In genomic region chr3:51434746-51435323, GRCh38 we compare ENCODE assay signal across 9 cellular contexts. TPM values are rescaled to one million over a fixed set of nuclear protein-coding genes. Genes with fewer than 3 reads are reported as not detected.
DNase-seq lines count a peak whose midpoint lies in the region; ATAC-seq, FAIRE-seq and TF ChIP-seq lines count a peak whose summit lies in the region.
"Had no signal": no experiment of that assay in that cellular context is flagged by ENCODE, and none has a peak within 500 bp of the region (broad histone marks: within the 10 kb centered on the region; RNA-seq: fewer than 3 reads in every experiment).

No MANE protein-coding gene starts in this region.

- no peak overlapping the region for H3K4me3 ChIP-seq in bronchial epithelial cell (ENCODE audit: low read depth, low read length)
- H3K4me3 ChIP-seq: BLaER1 treated with 17β-estradiol and CSF1 and Interleukin-3, amounts not matched to agents 10 nM and 100 nM had no signal

- FAIRE-seq in bronchial epithelial cell (lab: Jason Lieb, UNC), result no peak

- H3K27me3 ChIP-seq in bronchial epithelial cell (ENCODE audit: control insufficient read depth, insufficient read depth, low read length), result no peaks in the 10 kb centered on the region
- H3K27me3 ChIP-seq: BLaER1 treated with 17β-estradiol and CSF1 and Interleukin-3, amounts not matched to agents 10 nM and 100 nM had no signal

- in situ Hi-C loops in KBM-7 (cut with MboI; ENCODE audit: low pct_unique_long_range_greater_than_20kb, low sequenced_read_pairs), result no loop called here

- H3K36me3 ChIP-seq in bronchial epithelial cell (ENCODE audit: control insufficient read depth, insufficient read depth, low read length), result no peaks in the 10 kb centered on the region

- DNase-seq in NCI-H2107 treated with DMSO at 0.1 percent for 48 hours (lab: John Stamatoyannopoulos, UW; ENCODE audit: unreplicated experiment), result peak; percentile 27
- no peak for DNase-seq in NCI-H2107 (lab: John Stamatoyannopoulos, UW)
- peak; percentile 69 for DNase-seq in KBM-7
- DNase-seq in bronchial epithelial cell (ENCODE audit: low read depth), result peak; percentile 66
- peak; percentile 42 to 48 for DNase-seq in left colon
- peak; percentile 8 for DNase-seq in stimulated activated CD8-positive, alpha-beta memory T cell treated with anti-CD3 and anti-CD28 coated beads, Interleukin-15, amount 100 ng/mL, for 1 hour (ENCODE audit: low read depth)

- TF ChIP-seq POLR2A in GM18505 (IDR thresholded peaks at IDR 0.05; ENCODE audit: borderline replicate concordance, extremely low read depth, insufficient read depth, insufficient read length), result no peak

- intact Hi-C loops in left colon (cut with DNase I, micrococcal nuclease), result no loop called here

- TF ChIP-seq CTCF in bronchial epithelial cell (IDR thresholded peaks at IDR 0.05; ENCODE audit: insufficient read depth, low read length, severe bottlenecking), result peak; percentile 77

- ATAC-seq in SK-N-SH treated with all-trans-retinoic acid at 6 μM for 48 hours (peak; percentile 95), left colon (peak; percentile 97), GM18505 (IDR thresholded peaks at IDR 0.05; ENCODE audit: unreplicated experiment) (no peak)

TF ChIP-seq in SK-N-SH treated with all-trans-retinoic acid at 6 μM for 48 hours, 23 proteins besides CTCF, POLR2A, EP300 and RAD21:
- no peak for TF ChIP-seq OSR1 (CRISPR knock-in tag; IDR thresholded peaks at IDR 0.05)
- TF ChIP-seq TCF4 (CRISPR knock-in tag; IDR thresholded peaks at IDR 0.05; ENCODE audit: borderline replicate concordance), result no peak
- TF ChIP-seq CSRNP3 (CRISPR knock-in tag; IDR thresholded peaks at IDR 0.05), result no peak
- no peak for TF ChIP-seq ESRRG (CRISPR knock-in tag; IDR thresholded peaks at IDR 0.05)
- TF ChIP-seq PATZ1 (CRISPR knock-in tag; IDR thresholded peaks at IDR 0.05; ENCODE audit: borderline replicate concordance), result no peak
- TF ChIP-seq ZC3H10 (CRISPR knock-in tag; IDR thresholded peaks at IDR 0.05), result no peak
- no peak for TF ChIP-seq ARNTL (CRISPR knock-in tag; IDR thresholded peaks at IDR 0.05; ENCODE audit: borderline replicate concordance, low read depth)
- no peak for TF ChIP-seq ZFP30 (CRISPR knock-in tag; IDR thresholded peaks at IDR 0.05)
- TF ChIP-seq POU6F1 (CRISPR knock-in tag; IDR thresholded peaks at IDR 0.05; ENCODE audit: borderline replicate concordance, low read depth), result no peak
- TF ChIP-seq BACH2 (CRISPR knock-in tag; IDR thresholded peaks at IDR 0.05; ENCODE audit: borderline replicate concordance), result no peak
- TF ChIP-seq ISL1 (CRISPR knock-in tag; IDR thresholded peaks at IDR 0.05), result no peak
- TF ChIP-seq CREB5 (CRISPR knock-in tag; IDR thresholded peaks at IDR 0.05; ENCODE audit: low read depth), result no peak
- no peak for TF ChIP-seq GLIS3 (CRISPR knock-in tag; IDR thresholded peaks at IDR 0.05)
- TF ChIP-seq ZNF70 (CRISPR knock-in tag; IDR thresholded peaks at IDR 0.05), result no peak
- no peak for TF ChIP-seq RARB (CRISPR knock-in tag; IDR thresholded peaks at IDR 0.05)
- no peak for TF ChIP-seq SNAI2 (CRISPR knock-in tag; IDR thresholded peaks at IDR 0.05)
- no peak for TF ChIP-seq PPARA (CRISPR knock-in tag; IDR thresholded peaks at IDR 0.05; ENCODE audit: borderline replicate concordance)
- no peak for TF ChIP-seq ZFP3 (CRISPR knock-in tag; IDR thresholded peaks at IDR 0.05)
- TF ChIP-seq ZNF565 (CRISPR knock-in tag; conservative IDR thresholded peaks at IDR 0.05; ENCODE audit: low read depth), result no peak
- TF ChIP-seq TSHZ2 (CRISPR knock-in tag; IDR thresholded peaks at IDR 0.05), result no peak

RNA-seq across cellular contexts. Expression of gene RBM15B, which starts 43.8 kb away (rescaled TPM):
- 30.5 and 36.1 TPM in 2 replicates for total RNA-seq in bronchial epithelial cell
- 10 to 100 TPM; 32.0 to 33.4 TPM for total RNA-seq in left colon

RNA-seq across cellular contexts. Expression of gene MANF, which starts 49.7 kb away (rescaled TPM):
- total RNA-seq in bronchial epithelial cell (248 and 315 TPM in 2 replicates), left colon (10 to 100 TPM; 62.7 to 83.4 TPM)
